19 cellular contexts compared by ENCODE assay signal in genomic region chr11:113563766-113564165, GRCh38.
"Had no signal": no experiment of that assay in that cellular context is flagged by ENCODE, and none has a peak within 500 bp of the region (broad histone marks: within the 10 kb centered on the region; RNA-seq: fewer than 3 reads in every experiment).

No MANE protein-coding gene starts in this region.

- H3K9me3 ChIP-seq: colonic mucosa, left ventricle myocardium inferior, prostate gland, right atrium auricular region, suprapubic skin, transverse colon had no signal

- DNase-seq: activated CD4-positive, alpha-beta T cell treated with anti-CD3 and anti-CD28 coated beads for 4 hours; activated CD8-positive, alpha-beta T cell treated with anti-CD3 and anti-CD28 coated beads for 36 hours; activated naive CD4-positive, alpha-beta T cell treated with Interleukin-2 at 50 U/mL for 16 hours; activated naive CD8-positive, alpha-beta T cell treated with anti-CD3 and anti-CD28 coated beads, Interleukin-2, amount 10 ng/mL, durations not matched to agents 7 days and 5 days; activated T-cell treated with anti-CD3 and anti-CD28 coated beads, Interleukin-2, amount 50 U/mL, for 1 hour; amygdala; colonic mucosa; erythroblast; hypothalamus; kidney; left ventricle myocardium inferior; stimulated activated CD4-positive, alpha-beta T cell treated with anti-CD3 and anti-CD28 coated beads, Interleukin-2, amount 100 ng/mL, for 48 hours; stimulated activated naive CD8-positive, alpha-beta T cell treated with anti-CD3 and anti-CD28 coated beads, Interleukin-15, amount 100 ng/mL, for 72 hours; transverse colon had no signal

- H3K4me1 ChIP-seq: colonic mucosa, left ventricle myocardium inferior, prostate gland, right atrium auricular region, transverse colon had no signal

- H3K27me3 ChIP-seq: colonic mucosa, neural progenitor cell, right atrium auricular region, transverse colon had no signal

- H3K36me3 ChIP-seq: colonic mucosa, left ventricle myocardium inferior, neural progenitor cell, prostate gland, right atrium auricular region, suprapubic skin, transverse colon had no signal

- ATAC-seq: stimulated activated naive CD8-positive, alpha-beta T cell treated with anti-CD3 and anti-CD28 coated beads, Interleukin-15, amount 100 ng/mL, for 72 hours had no signal

- H3K27ac ChIP-seq: colonic mucosa, left ventricle myocardium inferior, neural progenitor cell, prostate gland, right atrium auricular region, suprapubic skin had no signal

- FAIRE-seq: frontal cortex, kidney had no signal

- H3K4me3 ChIP-seq: colonic mucosa, left ventricle myocardium inferior, neural progenitor cell, prostate gland, right atrium auricular region, suprapubic skin, transverse colon had no signal
